In genomic region chr2:17827785-17828184, GRCh38 we compare ENCODE assay signal across 20 cellular contexts. TPM values are rescaled to one million over a fixed set of nuclear protein-coding genes. Genes with fewer than 3 reads are reported as not detected.
DNase-seq lines count a peak whose midpoint lies in the region; TF ChIP-seq lines count a peak whose summit lies in the region.
"Had no signal": no experiment of that assay in that cellular context is flagged by ENCODE, and none has a peak within 500 bp of the region (broad histone marks: within the 10 kb centered on the region; RNA-seq: fewer than 3 reads in every experiment).

No MANE protein-coding gene starts in this region.

- H3K9me3 ChIP-seq in neuronal stem cell (replicated peaks in 1 of 2; ENCODE audit: control insufficient read depth in 2 of 2, insufficient read depth in 1 of 2, low read depth in 1 of 2, low read length in 2 of 2) (peaks cover 0 to 3% of the 10 kb centered on the region in 2 donors), transverse colon (no peaks in the 10 kb centered on the region)
- H3K9me3 ChIP-seq: A549, Caco-2 had no signal

- no peak overlapping the region for H2BK120ac ChIP-seq in neuronal stem cell (ENCODE audit: low read depth, low read length)
- no peak overlapping the region for H2BK120ac ChIP-seq in mesendoderm (ENCODE audit: low read depth, low read length)

- H2BK15ac ChIP-seq in neuronal stem cell (ENCODE audit: low read length) (no peak overlapping the region), mesendoderm (replicated peaks; ENCODE audit: low read depth) (no peak overlapping the region)

- WGBS in neuronal stem cell (ENCODE audit: extremely low coverage in 2 of 2, insufficient read length in 2 of 2, insufficient replicate concordance in 1 of 2), 2 donors, result no CpG with 5 or more reads among the region's 2 CpGs
- 55 to 63% methylated on average over 2 of the region's 2 CpGs for WGBS in transverse colon (ENCODE audit: low coverage in 1 of 2), 2 donors
- no CpG with 5 or more reads among the region's 2 CpGs for WGBS in mesendoderm (ENCODE audit: extremely low coverage, insufficient coverage, low lambda C conversion rate)

- TF ChIP-seq EP300 in transverse colon (IDR thresholded peaks at IDR 0.05; ENCODE audit: low read depth), result no peak

- H3K18ac ChIP-seq in neuronal stem cell (ENCODE audit: low read length) (no peak overlapping the region), mesendoderm (ENCODE audit: low read length) (no peak overlapping the region)

- H3K79me2 ChIP-seq in mesendoderm (ENCODE audit: control insufficient read depth, insufficient read depth, low read length), result no peaks in the 10 kb centered on the region

- H3K4ac ChIP-seq in neuronal stem cell (ENCODE audit: low read length) (no peak overlapping the region), mesendoderm (ENCODE audit: low read depth, low read length) (no peak overlapping the region)

- no peak overlapping the region for H2BK5ac ChIP-seq in neuronal stem cell (ENCODE audit: low read length)
- no peak overlapping the region for H2BK5ac ChIP-seq in mesendoderm (ENCODE audit: low read length)

- H3K4me3 ChIP-seq in neuronal stem cell (ENCODE audit: low read length in 2 of 2), result no peak overlapping the region
- H3K4me3 ChIP-seq in transverse colon, result no peak overlapping the region
- H3K4me3 ChIP-seq in mesendoderm (ENCODE audit: low read length), result no peak overlapping the region
- H3K4me3 ChIP-seq: A549 had no signal

- H3K14ac ChIP-seq in neuronal stem cell (ENCODE audit: low read length), result no peak overlapping the region

- H4K5ac ChIP-seq in mesendoderm (ENCODE audit: low read length), result no peak overlapping the region

- TF ChIP-seq POLR2A in transverse colon (IDR thresholded peaks at IDR 0.05), result no peak

- H2BK12ac ChIP-seq in neuronal stem cell (ENCODE audit: low read length), result no peak overlapping the region

- H4K8ac ChIP-seq in neuronal stem cell (ENCODE audit: low read depth, low read length) (no peak overlapping the region), mesendoderm (ENCODE audit: low read depth, low read length) (no peak overlapping the region)

- H2AFZ ChIP-seq in neuronal stem cell (ENCODE audit: low read length), result no peak overlapping the region

- H3K4me1 ChIP-seq in neuronal stem cell (ENCODE audit: control insufficient read depth in 2 of 2, insufficient read depth in 1 of 2, low read depth in 1 of 2, low read length in 2 of 2), result peaks cover 0 to 11% of the 10 kb centered on the region in 2 donors
- peaks cover 0 to 20% (median 8%) of the 10 kb centered on the region in 4 donors for H3K4me1 ChIP-seq in transverse colon
- H3K4me1 ChIP-seq in mesendoderm (ENCODE audit: control insufficient read depth, low read depth, low read length), result no peaks in the 10 kb centered on the region
- H3K4me1 ChIP-seq: Caco-2 had no signal

- in situ Hi-C loops in transverse colon (cut with MboI; ENCODE audit: low pct_ligation_motif_present in 1 of 4, low pct_unique_long_range_greater_than_20kb in 1 of 4, low sequenced_read_pairs in 3 of 4), result loop anchor here in 2 of 4 donors (25.0 kb wide), 1 partner anchor 115 kb away; no protein-coding TSS in a partner anchor

- intact Hi-C loops in transverse colon (cut with DNase I; ENCODE audit: low total_unique reads), result no loop called here

- H3K79me1 ChIP-seq in neuronal stem cell (ENCODE audit: low read depth, low read length), result no peaks in the 10 kb centered on the region
- no peaks in the 10 kb centered on the region for H3K79me1 ChIP-seq in mesendoderm (ENCODE audit: low read length)

- H2AK5ac ChIP-seq in neuronal stem cell (ENCODE audit: low read depth, low read length) (no peak overlapping the region), mesendoderm (ENCODE audit: low read length) (no peak overlapping the region)

- no peak overlapping the region for H3K9ac ChIP-seq in neuronal stem cell (ENCODE audit: low read depth, low read length, poor library complexity)
- H3K9ac ChIP-seq in mesendoderm (ENCODE audit: low read length), result no peak overlapping the region

- H3K4me2 ChIP-seq in neuronal stem cell (ENCODE audit: insufficient read depth, low read length, poor library complexity, severe bottlenecking), result no peak overlapping the region
- H3K4me2 ChIP-seq in mesendoderm (ENCODE audit: low read length), result no peak overlapping the region
- H3K4me2 ChIP-seq: A549 had no signal

- no peak for TF ChIP-seq CTCF in transverse colon (IDR thresholded peaks at IDR 0.05)

- DNase-seq in NCI-H82 (lab: John Stamatoyannopoulos, UW), result peak; percentile 35
- no peak for DNase-seq in NCI-H82 treated with DMSO at 0.1 percent for 48 hours (lab: John Stamatoyannopoulos, UW; ENCODE audit: unreplicated experiment)
- DNase-seq in foreskin melanocyte, result peak; percentile 70
- no peak for DNase-seq in neuronal stem cell (ENCODE audit: low spot score)
- DNase-seq in transverse colon, result no peak
- no peak for DNase-seq in mesendoderm
- no peak for DNase-seq in mesenteric fat pad (ENCODE audit: low spot score)
- DNase-seq in NCI-H226, result no peak
- DNase-seq: AML-193; Caco-2; CD4-positive, alpha-beta T cell; GOT3; H7; HFFc6 had no signal

- H3K23ac ChIP-seq in neuronal stem cell (ENCODE audit: low read depth, low read length, poor library complexity) (no peak overlapping the region), mesendoderm (ENCODE audit: low read length) (no peak overlapping the region)

- no peak overlapping the region for H4K91ac ChIP-seq in neuronal stem cell (ENCODE audit: low read depth, low read length, poor library complexity)

- H3K27ac ChIP-seq in neuronal stem cell (replicated peaks; ENCODE audit: low read length) (peak overlapping the region; percentile 34), transverse colon (peak overlapping the region in 3 of 4 donors; percentile 22 to 38 (median 27)), mesendoderm (ENCODE audit: low read depth, low read length) (no peak overlapping the region)
- H3K27ac ChIP-seq: 22Rv1, A549, C4-2B, HL-60 had no signal

- H3K36me3 ChIP-seq in neuronal stem cell (replicated peaks in 1 of 2; ENCODE audit: control insufficient read depth in 2 of 2, insufficient read depth in 2 of 2, low read length in 2 of 2), result no peaks in the 10 kb centered on the region
- no peaks in the 10 kb centered on the region for H3K36me3 ChIP-seq in transverse colon
- H3K36me3 ChIP-seq in mesendoderm (ENCODE audit: control insufficient read depth, insufficient read depth, low read length), result no peaks in the 10 kb centered on the region

- H3K56ac ChIP-seq in mesendoderm (ENCODE audit: low read length), result no peak overlapping the region

- H3K27me3 ChIP-seq in neuronal stem cell (ENCODE audit: control insufficient read depth in 3 of 3, insufficient read depth in 3 of 3, low read depth in 1 of 3, low read length in 3 of 3) (peaks cover 0 to 57% (median 11%) of the 10 kb centered on the region in 3 experiments), transverse colon (no peaks in the 10 kb centered on the region), mesendoderm (ENCODE audit: insufficient read depth, low read length, poor library complexity) (no peaks in the 10 kb centered on the region)

RNA-seq across cellular contexts. Expression of gene MSGN1, which starts 11.5 kb away (rescaled TPM):
- 0.20 TPM for polyA plus RNA-seq in neuronal stem cell (2013, experiment 1 of 2)
- 0.07 TPM for polyA plus RNA-seq in neuronal stem cell (2013, experiment 2 of 2)
- total RNA-seq in transverse colon (1 to 10 TPM in 1 of 4 donors, not detected in 3; 1.3 TPM), mesenteric fat pad (not detected)
- polyA plus RNA-seq in mesendoderm (2013, experiment 1 of 2), result not detected
- not detected for polyA plus RNA-seq in mesendoderm (2013, experiment 2 of 2)
- total RNA-seq: Caco-2; CD4-positive, alpha-beta T cell; H7; HFFc6; HT1080 had no signal
- polyA plus RNA-seq: A549, BJ had no signal

RNA-seq across cellular contexts. Expression of gene KCNS3, which starts 50.7 kb away (rescaled TPM):
- 6.1 TPM for polyA plus RNA-seq in neuronal stem cell (2013, experiment 1 of 2)
- polyA plus RNA-seq in neuronal stem cell (2013, experiment 2 of 2), result 6.3 TPM
- total RNA-seq in transverse colon (10 to 100 TPM; 13.7 to 65.4 (median 52.9) TPM), mesenteric fat pad (1.1 TPM)
- polyA plus RNA-seq in mesendoderm (2013, experiment 1 of 2), result 4.5 TPM
- polyA plus RNA-seq in mesendoderm (2013, experiment 2 of 2), result 4.9 TPM
- total RNA-seq: CD4-positive, alpha-beta T cell had no signal

Comparison
In these comparisons a context has a peak if more than half of its experiments do, and no peak if none do; other contexts are left out.
1. DNase-seq: peak in NCI-H82 (single experiment) and foreskin melanocyte (single experiment); none in NCI-H82 treated with DMSO at 0.1 percent for 48 hours (single experiment), neuronal stem cell (single experiment), transverse colon (single experiment), mesendoderm (single experiment), mesenteric fat pad (single experiment) and NCI-H226 (single experiment).